In the genomic region with DNA sequence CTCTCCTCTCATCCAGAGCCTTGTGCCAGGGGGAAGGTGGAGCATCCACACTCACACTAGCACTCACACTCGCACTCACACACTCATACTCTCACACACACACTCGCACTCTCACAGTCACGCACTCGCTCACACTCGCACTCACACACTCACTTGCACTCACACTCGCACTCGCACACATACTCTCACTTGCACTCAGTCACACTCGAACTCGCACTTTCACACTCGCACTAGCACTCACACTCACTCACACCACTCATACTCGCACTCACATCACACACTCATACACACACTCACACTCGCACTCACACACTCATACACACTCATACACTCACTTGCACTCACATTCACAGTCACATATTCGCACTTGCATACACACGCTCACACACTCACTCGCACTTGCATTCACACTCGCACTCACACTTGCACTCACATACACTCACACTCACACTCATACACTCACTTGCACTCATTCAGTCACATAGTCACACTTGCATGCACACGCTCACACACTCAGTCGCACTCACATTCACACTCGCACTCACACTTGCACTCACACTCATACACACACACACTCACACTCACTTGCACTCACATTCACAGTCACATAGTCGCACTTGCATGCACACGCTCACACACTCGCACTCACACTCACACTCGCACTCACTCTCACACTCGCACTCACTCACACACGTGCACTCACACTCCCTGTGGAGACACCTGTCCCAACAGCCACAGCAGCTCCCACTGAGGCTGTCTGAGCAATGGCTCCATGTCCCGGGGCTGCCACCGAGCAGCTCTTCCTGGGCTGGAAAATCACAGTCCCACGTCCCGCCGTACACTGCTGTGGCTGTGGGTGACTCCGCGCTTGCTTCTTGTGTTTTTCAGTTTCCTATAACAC, we compare ENCODE assay signal across 19 cellular contexts. TPM values are rescaled to one million over a fixed set of nuclear protein-coding genes. Genes with fewer than 3 reads are reported as not detected.
DNase-seq lines count a peak whose midpoint lies in the region; ATAC-seq, FAIRE-seq and TF ChIP-seq lines count a peak whose summit lies in the region.
"Had no signal": no experiment of that assay in that cellular context is flagged by ENCODE, and none has a peak within 500 bp of the region (broad histone marks: within the 10 kb centered on the region; RNA-seq: fewer than 3 reads in every experiment).

No MANE protein-coding gene starts in this region.

- POLR2A ChIA-PET in HEK293 (lab: Yijun Ruan, JAX) (no interaction called here), GM12878 (lab: Charles Lee) (interaction anchor here (0.7 kb wide), 1 partner anchor 157 kb away, joined by 3 read pairs; no protein-coding TSS in a partner anchor)

- no peak overlapping the region for H3K4me3 ChIP-seq in HEK293 (ENCODE audit: low read depth, low read length)
- no peak overlapping the region for H3K4me3 ChIP-seq in GM12878
- no peak overlapping the region for H3K4me3 ChIP-seq in endodermal cell (ENCODE audit: low read length)
- H3K4me3 ChIP-seq in vagina: no peak overlapping the region
- no peak overlapping the region for H3K4me3 ChIP-seq in left ventricle myocardium inferior
- H3K4me3 ChIP-seq: GM23248 had no signal

- H3K9me3 Mint-ChIP-seq in endodermal cell: peaks cover 31% of the 10 kb centered on the region

- TF ChIP-seq CTCF in HEK293 (tag by site-specific recombination; IDR thresholded peaks at IDR 0.05) (no peak), GM12878 (IDR thresholded peaks at IDR 0.05 in 2 of 3, conservative IDR thresholded peaks at IDR 0.05 in 1 of 3; ENCODE audit: control insufficient read depth in 2 of 3, extremely low read depth in 1 of 3, insufficient read depth in 1 of 3, low read depth in 3 of 3, low read length in 3 of 3) (no peak), endodermal cell (conservative IDR thresholded peaks at IDR 0.05) (no peak), vagina (IDR thresholded peaks at IDR 0.05) (no peak), left ventricle myocardium inferior (IDR thresholded peaks at IDR 0.05; ENCODE audit: borderline replicate concordance) (no peak)

- H3K36me3 ChIP-seq in HEK293 (ENCODE audit: control insufficient read depth in 2 of 2, insufficient read depth in 1 of 2, low read length in 2 of 2) (no peaks in the 10 kb centered on the region), GM12878 (ENCODE audit: control insufficient read depth in 2 of 2, insufficient read depth in 2 of 2, low read length in 1 of 2) (no peaks in the 10 kb centered on the region), endodermal cell (ENCODE audit: control insufficient read depth, insufficient read depth, low read length) (no peaks in the 10 kb centered on the region), vagina (no peaks in the 10 kb centered on the region), left ventricle myocardium inferior (no peaks in the 10 kb centered on the region)
- H3K36me3 ChIP-seq: BE2C had no signal

- SMC1A ChIA-PET in GM12878 (lab: Charles Lee; ENCODE audit: uncharacterized antibody, unreplicated experiment): no interaction called here

- H2AFZ ChIP-seq in GM12878 (ENCODE audit: control insufficient read depth, low read depth, low read length): no peak overlapping the region
- H2AFZ ChIP-seq: GM23248 had no signal

- FAIRE-seq in GM12878 (lab: Jason Lieb, UNC): no peak
- FAIRE-seq: A204.1, G401.6 had no signal

- TF ChIP-seq RAD21 in GM12878 (IDR thresholded peaks at IDR 0.05; ENCODE audit: insufficient read depth, low read depth, low read length): no peak

- peaks cover 9% of the 10 kb centered on the region for H3K4me1 Mint-ChIP-seq in endodermal cell
- H3K4me1 Mint-ChIP-seq: CD4-positive, alpha-beta memory T cell had no signal

- no peaks in the 10 kb centered on the region for H4K20me1 ChIP-seq in GM12878 (ENCODE audit: control insufficient read depth, insufficient read depth)

- RAD21 ChIA-PET in GM12878 (lab: Charles Lee; ENCODE audit: unreplicated experiment): no interaction called here

- in situ Hi-C loops in GM12878 (cut with MboI): no loop called here

- TF ChIP-seq EP300 in GM12878 (IDR thresholded peaks at IDR 0.05; ENCODE audit: borderline replicate concordance in 1 of 2, control insufficient read depth in 1 of 2, low read depth in 2 of 2, low read length in 2 of 2): no peak

- H3K27me3 Mint-ChIP-seq in endodermal cell (ENCODE audit: insufficient read depth): peaks cover 15% of the 10 kb centered on the region

- H3K9me3 ChIP-seq in HEK293 (ENCODE audit: control insufficient read depth, insufficient read depth, low read depth, low read length) (no peaks in the 10 kb centered on the region), GM12878 (replicated peaks; ENCODE audit: control insufficient read depth, insufficient read depth, low read length) (no peaks in the 10 kb centered on the region; the same call in 2 of the 3 replicates), endodermal cell (ENCODE audit: control insufficient read depth, low read length) (peaks cover 11% of the 10 kb centered on the region), vagina (no peaks in the 10 kb centered on the region), left ventricle myocardium inferior (replicated peaks) (peaks cover 33% of the 10 kb centered on the region)

- H3K27me3 ChIP-seq in GM12878 (replicated peaks in 1 of 2; ENCODE audit: control insufficient read depth in 2 of 2, insufficient read depth in 2 of 2, low read length in 1 of 2) (no peaks in the 10 kb centered on the region), endodermal cell (ENCODE audit: control insufficient read depth, insufficient read depth, low read length, poor library complexity, severe bottlenecking) (no peaks in the 10 kb centered on the region), vagina (no peaks in the 10 kb centered on the region), left ventricle myocardium inferior (ENCODE audit: low read depth) (peaks cover 40% of the 10 kb centered on the region)
- H3K27me3 ChIP-seq: BE2C had no signal

- TF ChIP-seq POLR2A in GM12878 (IDR thresholded peaks at IDR 0.05; ENCODE audit: low read depth, low read length): no peak
- no peak for TF ChIP-seq POLR2A in vagina (IDR thresholded peaks at IDR 0.05)

- H3K9ac ChIP-seq in GM12878 (ENCODE audit: control insufficient read depth, insufficient read depth, low read length) (no peak overlapping the region), endodermal cell (ENCODE audit: extremely low read depth, low read length, poor library complexity, severe bottlenecking) (no peak overlapping the region)
- H3K9ac ChIP-seq: GM23248 had no signal

- H3K36me3 Mint-ChIP-seq in endodermal cell (ENCODE audit: low read depth): no peaks in the 10 kb centered on the region
- H3K36me3 Mint-ChIP-seq: CD4-positive, alpha-beta memory T cell had no signal

- no peak for DNase-seq in GM12878 (ENCODE audit: low read depth, low spot score)
- peak; percentile 39 for DNase-seq in endodermal cell
- DNase-seq in vagina (ENCODE audit: extremely low spot score in 2 of 2): peak; percentile 34 to 55
- no peak for DNase-seq in GM19240 (ENCODE audit: insufficient read length, low spot score)
- DNase-seq in stimulated activated CD4-positive, alpha-beta T cell treated with anti-CD3 and anti-CD28 coated beads, Interleukin-1b, Interleukin-23, amount 100 ng/mL, for 48 hours: no peak
- no peak for DNase-seq in left ventricle myocardium inferior
- DNase-seq: BE2C; CD4-positive, alpha-beta memory T cell; DMS79 treated with DMSO at 0.1 percent for 48 hours; EL; GM23248; H7; KBM-7 had no signal

- no TSS peak for BruUV-seq in GM12878 (replicated peaks; lab: Mats Ljungman, UMichigan)

- WGBS in GM12878 (ENCODE audit: insufficient coverage, insufficient replicate concordance, low lambda C conversion rate, missing lambda C conversion rate): 84% methylated on average over 30 of the region's 32 CpGs
- 88 to 92% methylated on average over 23 to 32 of the region's 32 CpGs for WGBS in endodermal cell (ENCODE audit: insufficient coverage in 1 of 2, insufficient read length in 1 of 2), 2 experiments

- no peak overlapping the region for H3K4me3 Mint-ChIP-seq in endodermal cell
- H3K4me3 Mint-ChIP-seq: CD4-positive, alpha-beta memory T cell had no signal

- H3K27ac ChIP-seq in HEK293 (ENCODE audit: extremely low read depth, low read depth, low read length): no peak overlapping the region
- no peak overlapping the region for H3K27ac ChIP-seq in GM12878 (ENCODE audit: control insufficient read depth, insufficient read depth)
- H3K27ac ChIP-seq in endodermal cell (ENCODE audit: low read depth, low read length): no peak overlapping the region
- H3K27ac ChIP-seq in vagina: no peak overlapping the region
- no peak overlapping the region for H3K27ac ChIP-seq in left ventricle myocardium inferior (replicated peaks)
- H3K27ac ChIP-seq: C4-2B, GM23248 had no signal

- H3K79me2 ChIP-seq in GM12878 (ENCODE audit: control insufficient read depth, insufficient read depth, low read length): no peaks in the 10 kb centered on the region

- H3K4me1 ChIP-seq in HEK293 (ENCODE audit: control insufficient read depth, insufficient read depth, low read length) (no peaks in the 10 kb centered on the region), GM12878 (ENCODE audit: control insufficient read depth, insufficient read depth, low read length) (no peaks in the 10 kb centered on the region), endodermal cell (ENCODE audit: control insufficient read depth, insufficient read depth, low read length) (no peaks in the 10 kb centered on the region), vagina (no peaks in the 10 kb centered on the region), left ventricle myocardium inferior (no peaks in the 10 kb centered on the region)

- CTCF ChIA-PET in HEK293 (lab: Yijun Ruan, JAX): interaction anchor here (0.6 kb wide), 1 partner anchor 44 kb away, joined by 3 read pairs; no protein-coding TSS in a partner anchor
- CTCF ChIA-PET in GM12878 (lab: Yijun Ruan, JAX): no interaction called here

- no peak overlapping the region for H3K27ac Mint-ChIP-seq in endodermal cell
- H3K27ac Mint-ChIP-seq: CD4-positive, alpha-beta memory T cell had no signal

- no peak for ATAC-seq in GM12878

- intact Hi-C loops in GM12878 (cut with micrococcal nuclease; ENCODE audit: unreplicated experiment) (no loop called here), vagina (cut with DNase I) (no loop called here), left ventricle myocardium inferior (cut with micrococcal nuclease) (no loop called here)

- no peak overlapping the region for H3K4me2 ChIP-seq in GM12878 (ENCODE audit: control insufficient read depth, insufficient read depth)

RNA-seq across cellular contexts. Expression of gene RIMBP2, which starts 12.3 kb away (rescaled TPM):
- total RNA-seq in GM12878 (2013; cell fraction: nucleolus; rRNA removed): 139 and 149 TPM in 2 replicates
- total RNA-seq in GM12878 (2014; rRNA removed): 0.06 and 0.22 TPM in 2 replicates
- total RNA-seq in GM12878 (2014; rRNA removed; fragmentation: Illumina TruSeq; extraction: Trizol): 0.04 and 0.09 TPM in 2 replicates
- total RNA-seq in GM12878 (2021): 0.41 and 0.43 TPM in 2 replicates
- 1.8 TPM for polyA plus RNA-seq in GM12878 (2011; ENCODE audit: low read depth)
- polyA plus RNA-seq in GM12878 (2011; rRNA removed): 1.4 and 2.9 TPM in 2 replicates
- 1.4 and 1.5 TPM in 2 replicates for polyA plus RNA-seq in GM12878 (2011; cell fraction: cytosol; rRNA removed)
- polyA plus RNA-seq in GM12878 (2011; cell fraction: nucleus; rRNA removed): 9.4 and 9.6 TPM in 2 replicates
- polyA plus RNA-seq in GM12878 (2012): 2.9 and 4.5 TPM in 2 replicates
- polyA plus RNA-seq in GM12878 (2014; fragmentation: Illumina TruSeq; extraction: Trizol): 0.07 TPM in 1 of 2 replicates, not detected in the other
- polyA plus RNA-seq in GM12878 (2014; fragmentation: Nextera tagmentation; extraction: Ambion mirVana): under 1 TPM in 1 of 2 experiments, not detected in 1; 0.04 TPM
- polyA plus RNA-seq in GM12878 (2014; rRNA removed): 0.08 and 0.11 TPM in 2 replicates
- under 1 TPM; 0.06 to 0.24 TPM for polyA plus RNA-seq in GM12878 (2016; fragmentation: Nextera tagmentation; extraction: Ambion mirVana)
- polyA minus RNA-seq in GM12878 (2011; rRNA and poly(A)+ RNA removed): 2.0 and 3.5 TPM in 2 replicates
- polyA minus RNA-seq in GM12878 (2011; cell fraction: cytosol; rRNA and poly(A)+ RNA removed): 0.52 and 0.80 TPM in 2 replicates
- 1.8 and 6.6 TPM in 2 replicates for polyA minus RNA-seq in GM12878 (2011; cell fraction: nucleus; rRNA and poly(A)+ RNA removed)
- total RNA-seq in endodermal cell: 1 to 10 TPM in 1 of 2 donors, under 1 TPM in 1; 0.13 to 3.4 TPM
- 8.4 TPM for polyA plus RNA-seq in endodermal cell (2013, experiment 1 of 2)
- polyA plus RNA-seq in endodermal cell (2013, experiment 2 of 2): 11.0 TPM
- total RNA-seq in vagina: 0.25 TPM
- total RNA-seq in left ventricle myocardium inferior: not detected
- total RNA-seq: GM23248, HT1080 had no signal
- polyA plus RNA-seq: AG04450; CD4-positive, alpha-beta memory T cell; GM23248 had no signal

Comparison
In these comparisons a context has a peak if more than half of its experiments do, and no peak if none do; other contexts are left out.
1. DNase-seq: peak in endodermal cell (single experiment) and vagina (2 of 2); none in GM12878 (single experiment), GM19240 (single experiment), stimulated activated CD4-positive, alpha-beta T cell treated with anti-CD3 and anti-CD28 coated beads, Interleukin-1b, Interleukin-23, amount 100 ng/mL, for 48 hours (single experiment) and left ventricle myocardium inferior (single experiment).